ENCODE assay signal across 13 cellular contexts in genomic region chr11:6656936-6657335, GRCh38. TPM values are rescaled to one million over a fixed set of nuclear protein-coding genes. Genes with fewer than 3 reads are reported as not detected.
DNase-seq lines count a peak whose midpoint lies in the region; ATAC-seq and TF ChIP-seq lines count a peak whose summit lies in the region.
"Had no signal": no experiment of that assay in that cellular context is flagged by ENCODE, and none has a peak within 500 bp of the region (broad histone marks: within the 10 kb centered on the region; RNA-seq: fewer than 3 reads in every experiment).

No MANE protein-coding gene starts in this region.

- H3K9me3 ChIP-seq in CD4-positive, CD25-positive, alpha-beta regulatory T cell (ENCODE audit: control insufficient read depth in 2 of 2, low read length in 2 of 2): no peaks in the 10 kb centered on the region
- H3K9me3 ChIP-seq in HUES48 (ENCODE audit: control insufficient read depth, insufficient read depth, low read length): no peaks in the 10 kb centered on the region
- H3K9me3 ChIP-seq: BE2C, lower lobe of right lung had no signal

- H3K36me3 ChIP-seq in CD4-positive, CD25-positive, alpha-beta regulatory T cell (ENCODE audit: control insufficient read depth, insufficient read depth, low read length): no peaks in the 10 kb centered on the region
- no peaks in the 10 kb centered on the region for H3K36me3 ChIP-seq in HUES48 (ENCODE audit: control insufficient read depth, insufficient read depth, low read length)
- H3K36me3 ChIP-seq: BE2C, lower lobe of right lung had no signal

- no peak overlapping the region for H3K27ac ChIP-seq in CD4-positive, CD25-positive, alpha-beta regulatory T cell (ENCODE audit: insufficient read depth, low read length, poor library complexity, severe bottlenecking)
- no peak overlapping the region for H3K27ac ChIP-seq in HUES48 (ENCODE audit: low read depth, low read length)
- H3K27ac ChIP-seq: lower lobe of right lung had no signal

- no peak overlapping the region for H3K9ac ChIP-seq in HUES48 (ENCODE audit: low read depth, low read length)

- no peak for ATAC-seq in CD4-positive, CD25-positive, alpha-beta regulatory T cell (ENCODE audit: low read depth in 2 of 2)
- ATAC-seq in effector memory CD8-positive, alpha-beta T cell (replicated peaks): no peak
- no peak for ATAC-seq in GM19351 (IDR thresholded peaks at IDR 0.05; ENCODE audit: unreplicated experiment)
- no peak for ATAC-seq in HG02981 (IDR thresholded peaks at IDR 0.05; ENCODE audit: unreplicated experiment)
- no peak for ATAC-seq in HG02763 (IDR thresholded peaks at IDR 0.05; ENCODE audit: unreplicated experiment)
- ATAC-seq: lower lobe of right lung had no signal

- H3K4me3 Mint-ChIP-seq in CD4-positive, CD25-positive, alpha-beta regulatory T cell: peak overlapping the region; percentile 70 to 87 (median 80)
- H3K4me3 Mint-ChIP-seq in effector memory CD8-positive, alpha-beta T cell: peak overlapping the region; percentile 73 to 81
- H3K4me3 Mint-ChIP-seq in nephron: peak overlapping the region; percentile 88 to 91 (median 90)
- H3K4me3 Mint-ChIP-seq: activated T-cell treated with anti-CD3 and anti-CD28 coated beads, Interleukin-2, amount 50 U/mL, for 24 hours had no signal

- peaks cover 0 to 11% (median 1%) of the 10 kb centered on the region in 4 donors for H3K4me1 Mint-ChIP-seq in CD4-positive, CD25-positive, alpha-beta regulatory T cell
- H3K4me1 Mint-ChIP-seq in effector memory CD8-positive, alpha-beta T cell (ENCODE audit: low read depth in 2 of 2): peaks cover 0 to 6% of the 10 kb centered on the region in 2 donors
- peaks cover 10% of the 10 kb centered on the region for H3K4me1 Mint-ChIP-seq in nephron

- peaks cover 0 to 2% (median 0%) of the 10 kb centered on the region in 7 donors for H3K9me3 Mint-ChIP-seq in CD4-positive, CD25-positive, alpha-beta regulatory T cell
- H3K9me3 Mint-ChIP-seq in effector memory CD8-positive, alpha-beta T cell: no peaks in the 10 kb centered on the region
- H3K9me3 Mint-ChIP-seq in nephron: no peaks in the 10 kb centered on the region
- H3K9me3 Mint-ChIP-seq: activated T-cell treated with anti-CD3 and anti-CD28 coated beads, Interleukin-2, amount 50 U/mL, for 24 hours had no signal

- H3K27me3 Mint-ChIP-seq in CD4-positive, CD25-positive, alpha-beta regulatory T cell: peaks cover 16% of the 10 kb centered on the region
- H3K27me3 Mint-ChIP-seq in effector memory CD8-positive, alpha-beta T cell: peaks cover 4 to 9% of the 10 kb centered on the region in 2 donors
- peaks cover 4% of the 10 kb centered on the region for H3K27me3 Mint-ChIP-seq in nephron (ENCODE audit: low read depth)

- H3K27ac Mint-ChIP-seq in CD4-positive, CD25-positive, alpha-beta regulatory T cell: peak overlapping the region in 2 of 3 donors; percentile 32 to 83
- no peak overlapping the region for H3K27ac Mint-ChIP-seq in effector memory CD8-positive, alpha-beta T cell
- H3K27ac Mint-ChIP-seq in nephron: peak overlapping the region; percentile 60 to 89 (median 85)
- H3K27ac Mint-ChIP-seq: activated T-cell treated with anti-CD3 and anti-CD28 coated beads, Interleukin-2, amount 50 U/mL, for 24 hours had no signal

- no peak for DNase-seq in CD4-positive, CD25-positive, alpha-beta regulatory T cell
- no peak for DNase-seq in effector memory CD8-positive, alpha-beta T cell
- no peak for DNase-seq in NCI-H2081 treated with DMSO at 0.1 percent for 48 hours (lab: John Stamatoyannopoulos, UW)
- DNase-seq: activated T-cell treated with anti-CD3 and anti-CD28 coated beads, Interleukin-2, amount 50 U/mL, for 24 hours; BE2C; lower lobe of right lung; NCI-H748 treated with DMSO at 0.1 percent for 48 hours; Right ventricle myocardium superior had no signal

- no peak overlapping the region for H3K4me3 ChIP-seq in CD4-positive, CD25-positive, alpha-beta regulatory T cell (ENCODE audit: low read depth, low read length)
- peak overlapping the region; percentile 84 for H3K4me3 ChIP-seq in HUES48 (ENCODE audit: low read depth, low read length)

- peaks cover 4% of the 10 kb centered on the region for H3K4me1 ChIP-seq in CD4-positive, CD25-positive, alpha-beta regulatory T cell (ENCODE audit: control insufficient read depth, insufficient read depth, low read length, poor library complexity, severe bottlenecking)
- peaks cover 9% of the 10 kb centered on the region; the same call in 1 of the 2 replicates for H3K4me1 ChIP-seq in HUES48 (ENCODE audit: control insufficient read depth, insufficient read depth, low read length)
- H3K4me1 ChIP-seq: BE2C had no signal

- H3K36me3 Mint-ChIP-seq in CD4-positive, CD25-positive, alpha-beta regulatory T cell: no peaks in the 10 kb centered on the region
- no peaks in the 10 kb centered on the region for H3K36me3 Mint-ChIP-seq in effector memory CD8-positive, alpha-beta T cell (ENCODE audit: insufficient read depth)
- no peaks in the 10 kb centered on the region for H3K36me3 Mint-ChIP-seq in nephron (ENCODE audit: low read depth)

- no peak for TF ChIP-seq CTCF in nephron (IDR thresholded peaks at IDR 0.05; ENCODE audit: unreplicated experiment in 3 of 3)

- peaks cover 23% of the 10 kb centered on the region for H3K27me3 ChIP-seq in CD4-positive, CD25-positive, alpha-beta regulatory T cell (ENCODE audit: control insufficient read depth, insufficient read depth, low read length)
- peaks cover 32% of the 10 kb centered on the region for H3K27me3 ChIP-seq in HUES48 (ENCODE audit: control insufficient read depth, insufficient read depth, low read length)

RNA-seq across cellular contexts. Expression of gene DCHS1, which starts 1.3 kb away (rescaled TPM):
- total RNA-seq in CD4-positive, CD25-positive, alpha-beta regulatory T cell: 2.4 TPM
- polyA plus RNA-seq in CD4-positive, CD25-positive, alpha-beta regulatory T cell: 1 to 10 TPM in 2 of 4 donors, under 1 TPM in 2; 0.49 to 1.6 (median 1.0) TPM

RNA-seq across cellular contexts. Expression of gene MRPL17, which starts 26.2 kb away (rescaled TPM):
- total RNA-seq in CD4-positive, CD25-positive, alpha-beta regulatory T cell: 10.0 TPM
- polyA plus RNA-seq in CD4-positive, CD25-positive, alpha-beta regulatory T cell: 10 to 100 TPM; 18.5 to 35.5 (median 25.1) TPM

RNA-seq across cellular contexts. Expression of gene TPP1, which starts 37.7 kb away (rescaled TPM):
- total RNA-seq in CD4-positive, CD25-positive, alpha-beta regulatory T cell: 100 TPM
- 100 to 1,000 TPM; 135 to 165 (median 137) TPM for polyA plus RNA-seq in CD4-positive, CD25-positive, alpha-beta regulatory T cell

RNA-seq across cellular contexts. Expression of gene TAF10, which starts 44.9 kb away (rescaled TPM):
- total RNA-seq in CD4-positive, CD25-positive, alpha-beta regulatory T cell: 125 TPM
- 100 to 1,000 TPM; 254 to 386 (median 265) TPM for polyA plus RNA-seq in CD4-positive, CD25-positive, alpha-beta regulatory T cell

RNA-seq across cellular contexts. Expression of gene ILK, which starts 53.4 kb away (rescaled TPM):
- 62.9 TPM for total RNA-seq in CD4-positive, CD25-positive, alpha-beta regulatory T cell
- polyA plus RNA-seq in CD4-positive, CD25-positive, alpha-beta regulatory T cell: 100 to 1,000 TPM in 2 of 4 donors, 10 to 100 TPM in 2; 92.8 to 141 (median 115) TPM

Comparison
In these comparisons a context has a peak if more than half of its experiments do, and no peak if none do; other contexts are left out.
1. H3K27ac Mint-ChIP-seq: peak in CD4-positive, CD25-positive, alpha-beta regulatory T cell (2 of 3) and nephron (3 of 3); none in effector memory CD8-positive, alpha-beta T cell (0 of 2).
2. Peak in every context shown above with its lines, with median percentiles within 50 percentile points of each other: H3K4me3 Mint-ChIP-seq.